ENCODE assay signal across 12 cellular contexts in genomic region chr1:164765557-164765956, GRCh38.
DNase-seq lines count a peak whose midpoint lies in the region; ATAC-seq and TF ChIP-seq lines count a peak whose summit lies in the region.
"Had no signal": no experiment of that assay in that cellular context is flagged by ENCODE, and none has a peak within 500 bp of the region (broad histone marks: within the 10 kb centered on the region; RNA-seq: fewer than 3 reads in every experiment).

No MANE protein-coding gene starts in this region.

- no peak for TF ChIP-seq CTCF in body of pancreas (IDR thresholded peaks at IDR 0.05)
- TF ChIP-seq CTCF in kidney epithelial cell (IDR thresholded peaks at IDR 0.05; ENCODE audit: insufficient read depth, low read length, poor library complexity, severe bottlenecking), result no peak
- no peak for TF ChIP-seq CTCF in type B pancreatic cell (conservative IDR thresholded peaks at IDR 0.05)

- H3K4me1 ChIP-seq in body of pancreas, result peaks cover 58% of the 10 kb centered on the region

- no peak overlapping the region for H3K4me3 Mint-ChIP-seq in activated CD4-positive, alpha-beta T cell treated with anti-CD3 and anti-CD28 coated beads for 36 hours
- no peak overlapping the region for H3K4me3 Mint-ChIP-seq in type B pancreatic cell
- H3K4me3 Mint-ChIP-seq in activated T-cell treated with anti-CD3 and anti-CD28 coated beads, Interleukin-2, amount 50 U/mL, for 4 hours, result no peak overlapping the region
- H3K4me3 Mint-ChIP-seq: memory B cell had no signal

- H3K27me3 Mint-ChIP-seq in activated CD4-positive, alpha-beta T cell treated with anti-CD3 and anti-CD28 coated beads for 36 hours, result no peaks in the 10 kb centered on the region
- no peaks in the 10 kb centered on the region for H3K27me3 Mint-ChIP-seq in type B pancreatic cell
- no peaks in the 10 kb centered on the region for H3K27me3 Mint-ChIP-seq in activated T-cell treated with anti-CD3 and anti-CD28 coated beads, Interleukin-2, amount 50 U/mL, for 4 hours (ENCODE audit: low read depth)
- H3K27me3 Mint-ChIP-seq: memory B cell had no signal

- H3K9me3 Mint-ChIP-seq in activated CD4-positive, alpha-beta T cell treated with anti-CD3 and anti-CD28 coated beads for 36 hours (ENCODE audit: low read depth), result no peaks in the 10 kb centered on the region
- peaks cover 10% of the 10 kb centered on the region for H3K9me3 Mint-ChIP-seq in type B pancreatic cell
- no peaks in the 10 kb centered on the region for H3K9me3 Mint-ChIP-seq in activated T-cell treated with anti-CD3 and anti-CD28 coated beads, Interleukin-2, amount 50 U/mL, for 4 hours
- H3K9me3 Mint-ChIP-seq: memory B cell had no signal

- no peak overlapping the region for H3K4me3 ChIP-seq in body of pancreas
- no peak overlapping the region for H3K4me3 ChIP-seq in kidney epithelial cell (ENCODE audit: low read depth, low read length)
- H3K4me3 ChIP-seq: upper lobe of left lung had no signal

- ATAC-seq in activated CD4-positive, alpha-beta T cell treated with anti-CD3 and anti-CD28 coated beads for 36 hours, result peak; percentile 26
- ATAC-seq in body of pancreas (peak; percentile 37), left lobe of liver (no peak), GM19351 (IDR thresholded peaks at IDR 0.05; ENCODE audit: unreplicated experiment) (no peak)
- ATAC-seq in activated T-cell treated with anti-CD3 and anti-CD28 coated beads, Interleukin-2, amount 50 U/mL, for 4 hours, result no peak

- H3K27me3 ChIP-seq in body of pancreas, result no peaks in the 10 kb centered on the region
- no peaks in the 10 kb centered on the region for H3K27me3 ChIP-seq in kidney epithelial cell (ENCODE audit: control insufficient read depth, insufficient read depth, low read length)
- H3K27me3 ChIP-seq: upper lobe of left lung had no signal

- CTCF ChIA-PET in activated CD4-positive, alpha-beta T cell treated with anti-CD3 and anti-CD28 coated beads for 36 hours (lab: Charles Lee), result no interaction called here

- no peak for DNase-seq in activated CD4-positive, alpha-beta T cell treated with anti-CD3 and anti-CD28 coated beads for 36 hours
- DNase-seq in activated CD4-positive, alpha-beta T cell treated with anti-CD3 and anti-CD28 coated beads, Interleukin-2, amount 50 U/mL, for 1 hour, result no peak
- no peak for DNase-seq in body of pancreas
- peak; percentile 81 for DNase-seq in kidney epithelial cell (ENCODE audit: low read depth)
- DNase-seq in type B pancreatic cell (ENCODE audit: extremely low spot score, unreplicated experiment), result no peak
- DNase-seq in left lobe of liver (ENCODE audit: low spot score), result no peak
- no peak for DNase-seq in activated T-cell treated with anti-CD3 and anti-CD28 coated beads, Interleukin-2, amount 50 U/mL, for 4 hours
- DNase-seq: activated CD8-positive, alpha-beta memory T cell treated with anti-CD3 and anti-CD28 coated beads, Interleukin-2, amount 50 U/mL, for 48 hours; NCI-H2227 treated with DMSO at 0.1 percent for 48 hours; upper lobe of left lung had no signal

- intact Hi-C loops in activated CD4-positive, alpha-beta T cell treated with anti-CD3 and anti-CD28 coated beads for 36 hours (cut with DNase I, micrococcal nuclease), result no loop called here
- intact Hi-C loops in body of pancreas (cut with DNase I), result no loop called here

- POLR2A ChIA-PET in activated CD4-positive, alpha-beta T cell treated with anti-CD3 and anti-CD28 coated beads for 36 hours (lab: Charles Lee), result no interaction called here

- no peaks in the 10 kb centered on the region for H3K36me3 ChIP-seq in body of pancreas (replicated peaks in 1 of 2; ENCODE audit: insufficient read depth in 1 of 2, low read depth in 2 of 2)
- no peaks in the 10 kb centered on the region for H3K36me3 ChIP-seq in kidney epithelial cell (ENCODE audit: control insufficient read depth, insufficient read depth, low read length)
- H3K36me3 ChIP-seq: upper lobe of left lung had no signal

- no peak overlapping the region for H3K27ac Mint-ChIP-seq in activated CD4-positive, alpha-beta T cell treated with anti-CD3 and anti-CD28 coated beads for 36 hours
- H3K27ac Mint-ChIP-seq in type B pancreatic cell, result peak overlapping the region; percentile 33
- H3K27ac Mint-ChIP-seq: memory B cell had no signal

- H3K9me3 ChIP-seq in body of pancreas, result no peaks in the 10 kb centered on the region
- H3K9me3 ChIP-seq: upper lobe of left lung had no signal

- no peaks in the 10 kb centered on the region for H3K4me1 Mint-ChIP-seq in activated CD4-positive, alpha-beta T cell treated with anti-CD3 and anti-CD28 coated beads for 36 hours
- H3K4me1 Mint-ChIP-seq in type B pancreatic cell (ENCODE audit: unreplicated experiment), result peaks cover 59% of the 10 kb centered on the region
- H3K4me1 Mint-ChIP-seq in activated T-cell treated with anti-CD3 and anti-CD28 coated beads, Interleukin-2, amount 50 U/mL, for 4 hours (ENCODE audit: low read depth), result no peaks in the 10 kb centered on the region
- H3K4me1 Mint-ChIP-seq: memory B cell had no signal

- H3K27ac ChIP-seq in body of pancreas, result peak overlapping the region; percentile 62 to 91 (median 70)

- no peak for TF ChIP-seq POLR2A in body of pancreas (IDR thresholded peaks at IDR 0.05)

- H3K36me3 Mint-ChIP-seq in activated CD4-positive, alpha-beta T cell treated with anti-CD3 and anti-CD28 coated beads for 36 hours (ENCODE audit: low read depth), result no peaks in the 10 kb centered on the region
- peaks cover 38% of the 10 kb centered on the region for H3K36me3 Mint-ChIP-seq in type B pancreatic cell
- no peaks in the 10 kb centered on the region for H3K36me3 Mint-ChIP-seq in activated T-cell treated with anti-CD3 and anti-CD28 coated beads, Interleukin-2, amount 50 U/mL, for 4 hours (ENCODE audit: insufficient read depth)
- H3K36me3 Mint-ChIP-seq: memory B cell had no signal

Comparison
In these comparisons a context has a peak if more than half of its experiments do, and no peak if none do; other contexts are left out.
1. ATAC-seq: peak in activated CD4-positive, alpha-beta T cell treated with anti-CD3 and anti-CD28 coated beads for 36 hours (single experiment) and body of pancreas (single experiment); none in left lobe of liver (single experiment), GM19351 (single experiment) and activated T-cell treated with anti-CD3 and anti-CD28 coated beads, Interleukin-2, amount 50 U/mL, for 4 hours (0 of 2).